Comparison of ENCODE assay signal across 19 cellular contexts in genomic region chr22:37846433-37846832, GRCh38. TPM values are rescaled to one million over a fixed set of nuclear protein-coding genes. Genes with fewer than 3 reads are reported as not detected.
DNase-seq lines count a peak whose midpoint lies in the region; ATAC-seq and TF ChIP-seq lines count a peak whose summit lies in the region.
"Had no signal": no experiment of that assay in that cellular context is flagged by ENCODE, and none has a peak within 500 bp of the region (broad histone marks: within the 10 kb centered on the region; RNA-seq: fewer than 3 reads in every experiment).

No MANE protein-coding gene starts in this region.

- no peak for ATAC-seq in activated naive CD8-positive, alpha-beta T cell treated with anti-CD3 and anti-CD28 coated beads, Interleukin-2, amount 10 ng/mL, durations not matched to agents 7 days and 5 days (ENCODE audit: low read depth)
- ATAC-seq: HCT116 had no signal

- H3K36me3 ChIP-seq in HEK293 (ENCODE audit: control insufficient read depth in 2 of 2, insufficient read depth in 1 of 2, low read length in 2 of 2) = peaks cover 2 to 25% of the 10 kb centered on the region in 2 experiments

- peaks cover 2% of the 10 kb centered on the region; the same call in 1 of the 2 replicates for H3K4me1 ChIP-seq in HEK293 (ENCODE audit: control insufficient read depth, insufficient read depth, low read length)
- H3K4me1 ChIP-seq: SJCRH30 had no signal

- H3K4me3 Mint-ChIP-seq in activated naive CD8-positive, alpha-beta T cell treated with anti-CD3 and anti-CD28 coated beads, Interleukin-2, amount 10 ng/mL, durations not matched to agents 7 days and 5 days = peak overlapping the region; percentile 25
- no peak overlapping the region for H3K4me3 Mint-ChIP-seq in activated naive CD8-positive, alpha-beta T cell treated with anti-CD3 and anti-CD28 coated beads for 36 hours
- peak overlapping the region; percentile 46 to 67 (median 66) for H3K4me3 Mint-ChIP-seq in nephron

- TF ChIP-seq CTCF in HEK293 (tag by site-specific recombination; IDR thresholded peaks at IDR 0.05) (no peak), nephron (IDR thresholded peaks at IDR 0.05; ENCODE audit: unreplicated experiment in 3 of 3) (no peak)

- H3K4me3 ChIP-seq in HEK293 (ENCODE audit: low read depth, low read length) = no peak overlapping the region
- H3K4me3 ChIP-seq: SJCRH30 had no signal

- peaks cover 13% of the 10 kb centered on the region for H3K36me3 Mint-ChIP-seq in activated naive CD8-positive, alpha-beta T cell treated with anti-CD3 and anti-CD28 coated beads, Interleukin-2, amount 10 ng/mL, durations not matched to agents 7 days and 5 days
- H3K36me3 Mint-ChIP-seq in activated naive CD8-positive, alpha-beta T cell treated with anti-CD3 and anti-CD28 coated beads for 36 hours = peaks cover 50% of the 10 kb centered on the region
- peaks cover 21% of the 10 kb centered on the region for H3K36me3 Mint-ChIP-seq in nephron (ENCODE audit: low read depth)

- H3K9me3 Mint-ChIP-seq in activated naive CD8-positive, alpha-beta T cell treated with anti-CD3 and anti-CD28 coated beads, Interleukin-2, amount 10 ng/mL, durations not matched to agents 7 days and 5 days = no peaks in the 10 kb centered on the region
- H3K9me3 Mint-ChIP-seq in activated naive CD8-positive, alpha-beta T cell treated with anti-CD3 and anti-CD28 coated beads for 36 hours = no peaks in the 10 kb centered on the region
- peaks cover 6% of the 10 kb centered on the region for H3K9me3 Mint-ChIP-seq in nephron

- POLR2A ChIA-PET in activated naive CD8-positive, alpha-beta T cell treated with anti-CD3 and anti-CD28 coated beads, Interleukin-2, amount 10 ng/mL, durations not matched to agents 7 days and 5 days (lab: Charles Lee) = no interaction called here
- POLR2A ChIA-PET in HEK293 (lab: Yijun Ruan, JAX) = interaction anchor here (0.8 kb wide), 1 partner anchor 9 kb away, joined by 3 read pairs; no protein-coding TSS in a partner anchor

- H3K4me1 Mint-ChIP-seq in activated naive CD8-positive, alpha-beta T cell treated with anti-CD3 and anti-CD28 coated beads, Interleukin-2, amount 10 ng/mL, durations not matched to agents 7 days and 5 days = peaks cover 28% of the 10 kb centered on the region
- H3K4me1 Mint-ChIP-seq in activated naive CD8-positive, alpha-beta T cell treated with anti-CD3 and anti-CD28 coated beads for 36 hours = peaks cover 32% of the 10 kb centered on the region
- H3K4me1 Mint-ChIP-seq in nephron = peaks cover 29% of the 10 kb centered on the region

- CTCF ChIA-PET in HEK293 (lab: Yijun Ruan, JAX) = interaction anchor here (0.6 kb wide), 2 partner anchors 26 to 135 kb away, joined by 3 read pairs; no protein-coding TSS in a partner anchor

- H3K27me3 Mint-ChIP-seq in activated naive CD8-positive, alpha-beta T cell treated with anti-CD3 and anti-CD28 coated beads, Interleukin-2, amount 10 ng/mL, durations not matched to agents 7 days and 5 days = no peaks in the 10 kb centered on the region
- no peaks in the 10 kb centered on the region for H3K27me3 Mint-ChIP-seq in activated naive CD8-positive, alpha-beta T cell treated with anti-CD3 and anti-CD28 coated beads for 36 hours
- no peaks in the 10 kb centered on the region for H3K27me3 Mint-ChIP-seq in nephron (ENCODE audit: low read depth)

- H3K27ac Mint-ChIP-seq in activated naive CD8-positive, alpha-beta T cell treated with anti-CD3 and anti-CD28 coated beads, Interleukin-2, amount 10 ng/mL, durations not matched to agents 7 days and 5 days = no peak overlapping the region
- H3K27ac Mint-ChIP-seq in activated naive CD8-positive, alpha-beta T cell treated with anti-CD3 and anti-CD28 coated beads for 36 hours = no peak overlapping the region
- H3K27ac Mint-ChIP-seq in nephron = peak overlapping the region in 2 of 3 experiments; percentile 41 to 48

- no peak for DNase-seq in activated naive CD8-positive, alpha-beta T cell treated with anti-CD3 and anti-CD28 coated beads, Interleukin-2, amount 10 ng/mL, durations not matched to agents 7 days and 5 days
- no peak for DNase-seq in activated naive CD8-positive, alpha-beta T cell treated with anti-CD3 and anti-CD28 coated beads for 36 hours
- no peak for DNase-seq in Kasumi-1 (lab: John Stamatoyannopoulos, UW)
- no peak for DNase-seq in cerebellar nuclear complex (lab: John Stamatoyannopoulos, UW)
- DNase-seq: Caco-2; DMS153; NCI-H1417 treated with DMSO at 0.1 percent for 48 hours; NCI-H1930; NCI-H2171; NCI-H446 treated with DMSO at 0.1 percent for 48 hours; NK-92 treated with Interleukin-12 subunit alpha and Interleukin-12 subunit beta, amount 100 ng/mL, for 24 hours; RPMI8226; SJCRH30 had no signal

- H3K9me3 ChIP-seq in HEK293 (ENCODE audit: control insufficient read depth, insufficient read depth, low read depth, low read length) = no peaks in the 10 kb centered on the region
- H3K9me3 ChIP-seq: SJCRH30 had no signal

- no peak overlapping the region for H3K27ac ChIP-seq in HEK293 (ENCODE audit: extremely low read depth, low read depth, low read length)
- H3K27ac ChIP-seq: C4-2B, SJCRH30 had no signal

TF ChIP-seq in HEK293, 187 proteins besides CTCF, POLR2A, EP300 and RAD21:
- TF ChIP-seq TCF7L2 (IDR thresholded peaks at IDR 0.05; ENCODE audit: borderline replicate concordance, low read depth, low read length) (no peak), ZNF121 (tag by site-specific recombination; IDR thresholded peaks at IDR 0.05) (peak; percentile 82)
TF ChIP-seq in HEK293: peak in this region for 1.

RNA-seq across cellular contexts. Expression of gene ANKRD54, which starts 2.3 kb away (rescaled TPM):
- total RNA-seq in activated naive CD8-positive, alpha-beta T cell treated with anti-CD3 and anti-CD28 coated beads, Interleukin-2, amount 10 ng/mL, durations not matched to agents 7 days and 5 days = 10 to 100 TPM; 22.2 to 23.3 TPM
- total RNA-seq in activated naive CD8-positive, alpha-beta T cell treated with anti-CD3 and anti-CD28 coated beads for 36 hours = 10 to 100 TPM; 20.2 to 21.9 TPM

RNA-seq across cellular contexts. Expression of gene EIF3L, which starts 2.8 kb away (rescaled TPM):
- total RNA-seq in activated naive CD8-positive, alpha-beta T cell treated with anti-CD3 and anti-CD28 coated beads, Interleukin-2, amount 10 ng/mL, durations not matched to agents 7 days and 5 days = 100 to 1,000 TPM; 328 to 368 TPM
- total RNA-seq in activated naive CD8-positive, alpha-beta T cell treated with anti-CD3 and anti-CD28 coated beads for 36 hours = 100 to 1,000 TPM; 656 to 671 TPM

RNA-seq across cellular contexts. Expression of gene GALR3, which starts 23.3 kb away (rescaled TPM):
- total RNA-seq in activated naive CD8-positive, alpha-beta T cell treated with anti-CD3 and anti-CD28 coated beads, Interleukin-2, amount 10 ng/mL, durations not matched to agents 7 days and 5 days = not detected
- not detected for total RNA-seq in activated naive CD8-positive, alpha-beta T cell treated with anti-CD3 and anti-CD28 coated beads for 36 hours
- total RNA-seq: A673, OCI-LY7, SJCRH30 had no signal

RNA-seq across cellular contexts. Expression of gene GCAT, which starts 38.7 kb away (rescaled TPM):
- total RNA-seq in activated naive CD8-positive, alpha-beta T cell treated with anti-CD3 and anti-CD28 coated beads, Interleukin-2, amount 10 ng/mL, durations not matched to agents 7 days and 5 days = 10 to 100 TPM in 1 of 2 experiments, 1 to 10 TPM in 1; 9.8 to 10.1 TPM
- 10 to 100 TPM; 11.6 to 12.9 TPM for total RNA-seq in activated naive CD8-positive, alpha-beta T cell treated with anti-CD3 and anti-CD28 coated beads for 36 hours

RNA-seq across cellular contexts. Expression of gene MICALL1, which starts 59.7 kb away (rescaled TPM):
- 10 to 100 TPM; 27.9 to 31.3 TPM for total RNA-seq in activated naive CD8-positive, alpha-beta T cell treated with anti-CD3 and anti-CD28 coated beads, Interleukin-2, amount 10 ng/mL, durations not matched to agents 7 days and 5 days
- 10 to 100 TPM; 14.2 to 16.6 TPM for total RNA-seq in activated naive CD8-positive, alpha-beta T cell treated with anti-CD3 and anti-CD28 coated beads for 36 hours

Comparison
In these comparisons a context has a peak if more than half of its experiments do, and no peak if none do; other contexts are left out.
1. H3K27ac Mint-ChIP-seq: peak in nephron (2 of 3); none in activated naive CD8-positive, alpha-beta T cell treated with anti-CD3 and anti-CD28 coated beads, Interleukin-2, amount 10 ng/mL, durations not matched to agents 7 days and 5 days (single experiment) and activated naive CD8-positive, alpha-beta T cell treated with anti-CD3 and anti-CD28 coated beads for 36 hours (single experiment).